Comparison of ENCODE assay signal across 6 cellular contexts in the genomic region with DNA sequence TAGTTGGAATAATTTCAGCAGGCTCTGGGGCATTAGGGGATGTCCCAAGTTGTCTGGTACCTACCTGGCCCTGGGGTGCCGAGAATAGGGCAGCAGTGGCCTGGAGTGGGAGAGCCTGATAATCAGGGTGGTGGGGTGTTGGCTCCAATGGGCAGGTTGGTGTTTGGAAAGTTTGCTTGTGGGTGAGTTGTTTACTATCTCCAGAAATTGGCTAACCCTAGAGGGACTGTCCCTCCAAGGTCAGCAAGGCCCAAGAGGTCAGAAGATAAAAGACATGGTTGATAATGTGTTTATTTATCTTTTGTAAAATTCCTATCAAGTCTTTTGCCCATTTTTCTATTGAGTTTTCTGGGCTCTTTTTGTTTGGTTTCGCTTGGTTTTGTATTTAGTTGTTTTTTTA.
"Had no signal": no experiment of that assay in that cellular context is flagged by ENCODE, and none has a peak within 500 bp of the region (broad histone marks: within the 10 kb centered on the region; RNA-seq: fewer than 3 reads in every experiment).

No MANE protein-coding gene starts in this region.

- H3K9me3 ChIP-seq: HAP-1 had no signal

- H3K27ac ChIP-seq: HL-60 had no signal

- H3K4me2 ChIP-seq: GM23338 had no signal

- ATAC-seq: GM23338, HCT116 had no signal

- H3K4me3 ChIP-seq: GM23338, HAP-1 had no signal

- H2AFZ ChIP-seq: GM23338 had no signal

- DNase-seq: HFFc6, KBM-7 had no signal

- H3K36me3 ChIP-seq: HAP-1 had no signal
